Comparison of ENCODE assay signal across 17 cellular contexts in genomic region chr13:28478127-28478526, GRCh38. TPM values are rescaled to one million over a fixed set of nuclear protein-coding genes. Genes with fewer than 3 reads are reported as not detected.
DNase-seq lines count a peak whose midpoint lies in the region; ATAC-seq and TF ChIP-seq lines count a peak whose summit lies in the region.
"Had no signal": no experiment of that assay in that cellular context is flagged by ENCODE, and none has a peak within 500 bp of the region (broad histone marks: within the 10 kb centered on the region; RNA-seq: fewer than 3 reads in every experiment).

No MANE protein-coding gene starts in this region.

- no peaks in the 10 kb centered on the region for H3K27me3 ChIP-seq in IMR-90 (ENCODE audit: control insufficient read depth, insufficient read depth, low read length)
- H3K27me3 ChIP-seq in mesenchymal stem cell (ENCODE audit: control insufficient read depth in 1 of 2, insufficient read depth in 1 of 2, low read length in 2 of 2) = peaks cover 5 to 7% of the 10 kb centered on the region in 2 experiments
- H3K27me3 ChIP-seq: SJSA1 had no signal

- H3K56ac ChIP-seq in IMR-90 (ENCODE audit: extremely low read depth, insufficient read depth, low read length) = no peak overlapping the region

- WGBS in IMR-90 (ENCODE audit: extremely low coverage in 2 of 2, insufficient read length in 1 of 2), 2 experiments = no CpG with 5 or more reads among the region's 3 CpGs
- 40% methylated on average over 2 of the region's 3 CpGs for WGBS in mesenchymal stem cell

- H2BK5ac ChIP-seq in IMR-90 (ENCODE audit: low read depth, low read length, poor library complexity, severe bottlenecking) (peak overlapping the region; percentile 77), mesenchymal stem cell (ENCODE audit: low read depth, low read length, poor library complexity, severe bottlenecking) (no peak overlapping the region)

- H3K4me2 ChIP-seq in IMR-90 (ENCODE audit: low read depth, low read length) (peak overlapping the region; percentile 63; the same call in 1 of the 2 replicates), mesenchymal stem cell (ENCODE audit: low read length, poor library complexity, severe bottlenecking) (no peak overlapping the region)

- CTCF ChIA-PET in IMR-90 (lab: Yijun Ruan, JAX) = no interaction called here

- TF ChIP-seq CTCF in AG10803 (conservative IDR thresholded peaks at IDR 0.05; ENCODE audit: low read length) (no peak), IMR-90 (conservative IDR thresholded peaks at IDR 0.05; ENCODE audit: low read depth, low read length) (no peak)

- H3K14ac ChIP-seq in IMR-90 (replicated peaks; ENCODE audit: low read depth, low read length) (no peak overlapping the region), mesenchymal stem cell (ENCODE audit: low read length in 2 of 2) (no peak overlapping the region)

- H3K27ac ChIP-seq in IMR-90 (ENCODE audit: insufficient read depth, low read length) = no peak overlapping the region
- no peak overlapping the region for H3K27ac ChIP-seq in mesenchymal stem cell (ENCODE audit: low read length, poor library complexity, severe bottlenecking)
- H3K27ac ChIP-seq: HL-60 had no signal

- peaks cover 3% of the 10 kb centered on the region; the same call in 1 of the 2 replicates for H4K20me1 ChIP-seq in IMR-90 (ENCODE audit: insufficient read depth, low read length)

- H4K8ac ChIP-seq in IMR-90 (ENCODE audit: low read depth in 2 of 2, low read length in 2 of 2) (no peak overlapping the region), mesenchymal stem cell (ENCODE audit: low read length) (no peak overlapping the region)

- H2BK12ac ChIP-seq in mesenchymal stem cell (ENCODE audit: low read length in 2 of 2) = no peak overlapping the region

- H3K4ac ChIP-seq in IMR-90 (ENCODE audit: low read depth, low read length) (no peak overlapping the region), mesenchymal stem cell (ENCODE audit: low read depth in 1 of 2, low read length in 2 of 2) (no peak overlapping the region)

- ATAC-seq in IMR-90 (ENCODE audit: low read depth) (peak; percentile 65), HG03139 (IDR thresholded peaks at IDR 0.05; ENCODE audit: unreplicated experiment) (no peak), SK-N-SH treated with all-trans-retinoic acid at 6 μM for 48 hours (no peak), left colon (no peak)

- H3K79me1 ChIP-seq in IMR-90 (ENCODE audit: low read depth in 1 of 2, low read length in 2 of 2) (peaks cover 18 to 44% of the 10 kb centered on the region in 2 experiments), mesenchymal stem cell (replicated peaks; ENCODE audit: low read length, poor library complexity, severe bottlenecking) (no peaks in the 10 kb centered on the region)

- DNase-seq in AG10803 (ENCODE audit: low read depth) (peak; percentile 57), IMR-90 (peak; percentile 84), fibroblast of gingiva (ENCODE audit: low read depth) (peak; percentile 72), mesenchymal stem cell (peak; percentile 73), NCI-H524 treated with DMSO at 0.1 percent for 48 hours (lab: John Stamatoyannopoulos, UW) (no peak), left colon (no peak)
- DNase-seq: CD4-positive, alpha-beta T cell; DND-41; H9; KBM-7; NCI-H1048; NCI-H2227 treated with DMSO at 0.1 percent for 48 hours; NK-92 treated with Interleukin-12 subunit alpha and Interleukin-12 subunit beta, amount 100 ng/mL, for 24 hours had no signal

- TF ChIP-seq RAD21 in IMR-90 (IDR thresholded peaks at IDR 0.05; ENCODE audit: low read length) = no peak

- POLR2A ChIA-PET in IMR-90 (lab: Charles Lee; ENCODE audit: unreplicated experiment) = no interaction called here

- H2AFZ ChIP-seq in IMR-90 (replicated peaks; ENCODE audit: low read length, poor library complexity) (no peak overlapping the region), mesenchymal stem cell (ENCODE audit: low read depth, low read length) (no peak overlapping the region)

- in situ Hi-C loops in IMR-90 (cut with MboI; ENCODE audit: low sequenced_read_pairs) = no loop called here

- H3K9ac ChIP-seq in IMR-90 (ENCODE audit: low read depth, low read length) (no peak overlapping the region), mesenchymal stem cell (ENCODE audit: low read length) (no peak overlapping the region)

- H3K23ac ChIP-seq in IMR-90 (ENCODE audit: low read depth, low read length) = no peak overlapping the region
- H3K23ac ChIP-seq in mesenchymal stem cell (ENCODE audit: low read length in 2 of 2) = no peak overlapping the region

- dilution Hi-C loops in IMR-90 (cut with HindIII; ENCODE audit: low sequenced_read_pairs, unreplicated experiment) = no loop called here

- no peaks in the 10 kb centered on the region; the same call in 1 of the 2 replicates for H3K36me3 ChIP-seq in IMR-90 (ENCODE audit: control insufficient read depth, insufficient read depth, low read length)
- H3K36me3 ChIP-seq in mesenchymal stem cell (ENCODE audit: control insufficient read depth in 1 of 2, insufficient read depth in 2 of 2, low read depth in 1 of 2, low read length in 2 of 2) = no peaks in the 10 kb centered on the region
- H3K36me3 ChIP-seq: SJSA1 had no signal

- H4K5ac ChIP-seq in IMR-90 (ENCODE audit: low read depth, low read length) = no peak overlapping the region

- no peak overlapping the region for H4K91ac ChIP-seq in IMR-90 (ENCODE audit: insufficient read depth, low read depth, low read length)
- no peak overlapping the region for H4K91ac ChIP-seq in mesenchymal stem cell (ENCODE audit: low read length)

- no peak overlapping the region for H2BK20ac ChIP-seq in IMR-90 (ENCODE audit: low read depth, low read length)

- H3K18ac ChIP-seq in IMR-90 (ENCODE audit: low read depth, low read length) (no peak overlapping the region), mesenchymal stem cell (ENCODE audit: low read depth in 1 of 2, low read length in 2 of 2) (no peak overlapping the region)

- H2BK120ac ChIP-seq in IMR-90 (ENCODE audit: low read depth, low read length) (peak overlapping the region; percentile 68; the same call in 1 of the 2 replicates), mesenchymal stem cell (ENCODE audit: low read depth, low read length) (no peak overlapping the region)

- H2AK5ac ChIP-seq in IMR-90 (ENCODE audit: low read depth, low read length) = no peak overlapping the region
- no peak overlapping the region for H2AK5ac ChIP-seq in mesenchymal stem cell (ENCODE audit: low read length, severe bottlenecking)

- H3K4me3 ChIP-seq in AG10803 (ENCODE audit: low read length) (no peak overlapping the region), IMR-90 (ENCODE audit: insufficient read depth, low read depth, low read length) (no peak overlapping the region), mesenchymal stem cell (ENCODE audit: insufficient read depth in 1 of 2, low read depth in 1 of 2, low read length in 2 of 2) (no peak overlapping the region)
- H3K4me3 ChIP-seq: SJSA1 had no signal

- H2BK15ac ChIP-seq in IMR-90 (ENCODE audit: low read depth, low read length) (no peak overlapping the region), mesenchymal stem cell (ENCODE audit: low read depth, poor library complexity, severe bottlenecking) (no peak overlapping the region)

- H3K9me3 ChIP-seq in IMR-90 (ENCODE audit: control insufficient read depth, insufficient read depth, low read length) = no peaks in the 10 kb centered on the region
- H3K9me3 ChIP-seq in mesenchymal stem cell (ENCODE audit: control insufficient read depth, low read length) = no peaks in the 10 kb centered on the region
- H3K9me3 ChIP-seq: SJSA1 had no signal

- H3K9me1 ChIP-seq in IMR-90 (ENCODE audit: insufficient read depth, low read length) = peaks cover 10% of the 10 kb centered on the region

- BruUV-seq in IMR-90 (replicated peaks; lab: Mats Ljungman, UMichigan) = no TSS peak

- TF ChIP-seq POLR2A in IMR-90 (IDR thresholded peaks at IDR 0.05; ENCODE audit: low read depth, low read length) = no peak

- intact Hi-C loops in IMR-90 (cut with micrococcal nuclease) = loop anchor here (5.0 kb wide), 5 partner anchors 141 to 341 kb away; partner anchors contain the start of gene PAN3
- intact Hi-C loops in left colon (cut with DNase I, micrococcal nuclease) = no loop called here

- no peak overlapping the region for H2AK9ac ChIP-seq in IMR-90 (replicated peaks; ENCODE audit: low read depth, low read length, poor library complexity)

- H3K4me1 ChIP-seq in IMR-90 (ENCODE audit: control insufficient read depth, insufficient read depth, low read length) = peaks cover 14% of the 10 kb centered on the region
- H3K4me1 ChIP-seq in mesenchymal stem cell (ENCODE audit: control insufficient read depth, insufficient read depth, low read depth, low read length) = no peaks in the 10 kb centered on the region

TF ChIP-seq in IMR-90, 13 proteins besides CTCF, POLR2A, EP300 and RAD21 (continues in another document):
- no peak for TF ChIP-seq RCOR1 (IDR thresholded peaks at IDR 0.05; ENCODE audit: insufficient replicate concordance, low read length)
- TF ChIP-seq MAZ (IDR thresholded peaks at IDR 0.05; ENCODE audit: borderline replicate concordance, low read depth, low read length) = no peak
- TF ChIP-seq USF2 (IDR thresholded peaks at IDR 0.05; ENCODE audit: low read depth, low read length) = no peak
- TF ChIP-seq CEBPB (IDR thresholded peaks at IDR 0.05; ENCODE audit: low read depth, low read length) = peak; percentile 47

TF ChIP-seq in SK-N-SH treated with all-trans-retinoic acid at 6 μM for 48 hours, 23 proteins besides CTCF, POLR2A, EP300 and RAD21 (continues in another document):
- TF ChIP-seq, protein P1, sequence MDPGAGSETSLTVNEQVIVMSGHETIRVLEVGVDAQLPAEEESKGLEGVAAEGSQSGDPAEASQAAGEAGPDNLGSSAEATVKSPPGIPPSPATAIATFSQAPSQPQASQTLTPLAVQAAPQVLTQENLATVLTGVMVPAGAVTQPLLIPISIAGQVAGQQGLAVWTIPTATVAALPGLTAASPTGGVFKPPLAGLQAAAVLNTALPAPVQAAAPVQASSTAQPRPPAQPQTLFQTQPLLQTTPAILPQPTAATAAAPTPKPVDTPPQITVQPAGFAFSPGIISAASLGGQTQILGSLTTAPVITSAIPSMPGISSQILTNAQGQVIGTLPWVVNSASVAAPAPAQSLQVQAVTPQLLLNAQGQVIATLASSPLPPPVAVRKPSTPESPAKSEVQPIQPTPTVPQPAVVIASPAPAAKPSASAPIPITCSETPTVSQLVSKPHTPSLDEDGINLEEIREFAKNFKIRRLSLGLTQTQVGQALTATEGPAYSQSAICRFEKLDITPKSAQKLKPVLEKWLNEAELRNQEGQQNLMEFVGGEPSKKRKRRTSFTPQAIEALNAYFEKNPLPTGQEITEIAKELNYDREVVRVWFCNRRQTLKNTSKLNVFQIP (CRISPR knock-in tag; IDR thresholded peaks at IDR 0.05; ENCODE audit: borderline replicate concordance, low read depth) = no peak
- TF ChIP-seq RARB (CRISPR knock-in tag; IDR thresholded peaks at IDR 0.05) (no peak), CSDC2 (CRISPR knock-in tag; IDR thresholded peaks at IDR 0.05) (no peak)

RNA-seq across cellular contexts. Expression of gene FLT1, which starts 16.8 kb away (rescaled TPM):
- 10.0 and 10.4 TPM in 2 replicates for total RNA-seq in IMR-90 (2012; rRNA removed)
- 4.4 and 4.5 TPM in 2 replicates for polyA plus RNA-seq in IMR-90 (2012; rRNA removed)
- 1.6 and 2.5 TPM in 2 replicates for polyA plus RNA-seq in IMR-90 (2012; cell fraction: cytosol; rRNA removed)
- polyA plus RNA-seq in IMR-90 (2012; cell fraction: nucleus; rRNA removed; ENCODE audit: low replicate concordance) = 1.3 and 3.9 TPM in 2 replicates
- polyA plus RNA-seq in mesenchymal stem cell (2013, experiment 1 of 2) = 42.4 TPM
- polyA plus RNA-seq in mesenchymal stem cell (2013, experiment 2 of 2) = 41.8 TPM
- total RNA-seq in left colon = 1 to 10 TPM; 5.7 to 5.8 TPM

Comparison
In these comparisons a context has a peak if more than half of its experiments do, and no peak if none do; other contexts are left out.
1. DNase-seq: peak in AG10803 (single experiment), IMR-90 (single experiment), fibroblast of gingiva (single experiment) and mesenchymal stem cell (single experiment); none in NCI-H524 treated with DMSO at 0.1 percent for 48 hours (single experiment) and left colon (0 of 2).